Comparison of ENCODE assay signal across 9 cellular contexts in genomic region chr3:66473637-66474036, GRCh38. TPM values are rescaled to one million over a fixed set of nuclear protein-coding genes. Genes with fewer than 3 reads are reported as not detected.
DNase-seq lines count a peak whose midpoint lies in the region; ATAC-seq and TF ChIP-seq lines count a peak whose summit lies in the region.
"Had no signal": no experiment of that assay in that cellular context is flagged by ENCODE, and none has a peak within 500 bp of the region (broad histone marks: within the 10 kb centered on the region; RNA-seq: fewer than 3 reads in every experiment).

No MANE protein-coding gene starts in this region.

- no peaks in the 10 kb centered on the region; the same call in 1 of the 2 replicates for H3F3A ChIP-seq in Loucy (ENCODE audit: low read depth)

- H3K4me3 ChIP-seq in Loucy (ENCODE audit: low read length, poor library complexity, severe bottlenecking) = peak overlapping the region; percentile 41

- H3K9me2 ChIP-seq in Loucy (replicated peaks; ENCODE audit: low read depth, low read length) = no peaks in the 10 kb centered on the region

- no peak for TF ChIP-seq CTCF in C4-2B (conservative IDR thresholded peaks at IDR 0.05)
- no peak for TF ChIP-seq CTCF in Loucy (conservative IDR thresholded peaks at IDR 0.05; ENCODE audit: low read length)
- no peak for TF ChIP-seq CTCF in nephron (IDR thresholded peaks at IDR 0.05; ENCODE audit: unreplicated experiment in 3 of 3)

- peak overlapping the region; percentile 63 for H3K4me2 ChIP-seq in Loucy (ENCODE audit: low read depth, low read length, poor library complexity, severe bottlenecking)

- peaks cover 4% of the 10 kb centered on the region for H3K9me3 Mint-ChIP-seq in activated naive CD8-positive, alpha-beta T cell treated with anti-CD3 and anti-CD28 coated beads, Interleukin-2, amount 50 U/mL, for 24 hours
- no peaks in the 10 kb centered on the region for H3K9me3 Mint-ChIP-seq in nephron

- H3K27ac ChIP-seq in C4-2B = peak overlapping the region; percentile 75

- H4K20me1 ChIP-seq in Loucy (ENCODE audit: insufficient read depth, low read length, poor library complexity, severe bottlenecking) = peaks cover 65% of the 10 kb centered on the region

- H3K27ac Mint-ChIP-seq in activated naive CD8-positive, alpha-beta T cell treated with anti-CD3 and anti-CD28 coated beads, Interleukin-2, amount 50 U/mL, for 24 hours = peak overlapping the region; percentile 95
- peak overlapping the region; percentile 48 to 82 (median 50) for H3K27ac Mint-ChIP-seq in nephron

- H3K79me2 ChIP-seq in Loucy (ENCODE audit: insufficient read depth, low read length) = peaks cover 98% of the 10 kb centered on the region

- no peak overlapping the region for H2AFZ ChIP-seq in Loucy (ENCODE audit: low read length)

- no peaks in the 10 kb centered on the region for H3K27me3 Mint-ChIP-seq in activated naive CD8-positive, alpha-beta T cell treated with anti-CD3 and anti-CD28 coated beads, Interleukin-2, amount 50 U/mL, for 24 hours
- H3K27me3 Mint-ChIP-seq in nephron (ENCODE audit: low read depth) = peaks cover 9% of the 10 kb centered on the region

- peaks cover 64% of the 10 kb centered on the region for H3K4me1 ChIP-seq in Loucy (ENCODE audit: insufficient read depth, low read length, poor library complexity, severe bottlenecking)

- H3K36me3 Mint-ChIP-seq in activated naive CD8-positive, alpha-beta T cell treated with anti-CD3 and anti-CD28 coated beads, Interleukin-2, amount 50 U/mL, for 24 hours (ENCODE audit: low read depth) = peaks cover 10% of the 10 kb centered on the region
- no peaks in the 10 kb centered on the region for H3K36me3 Mint-ChIP-seq in nephron (ENCODE audit: low read depth)

- peak; percentile 25 for ATAC-seq in activated naive CD8-positive, alpha-beta T cell treated with anti-CD3 and anti-CD28 coated beads, Interleukin-2, amount 50 U/mL, for 24 hours
- no peak for ATAC-seq in HG03354 (IDR thresholded peaks at IDR 0.05; ENCODE audit: poor library complexity, severe bottlenecking, unreplicated experiment)
- ATAC-seq in GM18873 (IDR thresholded peaks at IDR 0.05; ENCODE audit: low FRiP score, unreplicated experiment) = no peak
- no peak for ATAC-seq in HG02610 (IDR thresholded peaks at IDR 0.05; ENCODE audit: unreplicated experiment)

- H3K9ac ChIP-seq in Loucy (ENCODE audit: low read depth, low read length, poor library complexity, severe bottlenecking) = peak overlapping the region; percentile 6

- H3K27me3 ChIP-seq in Loucy (ENCODE audit: insufficient read depth, low read length, poor library complexity, severe bottlenecking) = no peaks in the 10 kb centered on the region

- DNase-seq in activated naive CD8-positive, alpha-beta T cell treated with anti-CD3 and anti-CD28 coated beads, Interleukin-2, amount 50 U/mL, for 24 hours = no peak
- DNase-seq in mucosa of gallbladder (ENCODE audit: low spot score) = no peak
- DNase-seq: RPMI8226 had no signal

- H3K36me3 ChIP-seq in Loucy (ENCODE audit: insufficient read depth, low read length) = no peaks in the 10 kb centered on the region

- H3K9me3 ChIP-seq in Loucy (ENCODE audit: insufficient read depth, low read depth, low read length) = no peaks in the 10 kb centered on the region

- peaks cover 34% of the 10 kb centered on the region for H3K4me1 Mint-ChIP-seq in activated naive CD8-positive, alpha-beta T cell treated with anti-CD3 and anti-CD28 coated beads, Interleukin-2, amount 50 U/mL, for 24 hours
- peaks cover 38% of the 10 kb centered on the region for H3K4me1 Mint-ChIP-seq in nephron

- peak overlapping the region; percentile 77 for H3K4me3 Mint-ChIP-seq in activated naive CD8-positive, alpha-beta T cell treated with anti-CD3 and anti-CD28 coated beads, Interleukin-2, amount 50 U/mL, for 24 hours
- peak overlapping the region in 1 of 3 experiments; percentile 7 for H3K4me3 Mint-ChIP-seq in nephron

RNA-seq across cellular contexts. Expression of gene LRIG1, which starts 27.2 kb away (rescaled TPM):
- total RNA-seq in mucosa of gallbladder = 64.4 TPM
